Comparison of ENCODE assay signal across 12 cellular contexts in genomic region chr6:98844244-98845161, GRCh38. TPM values are rescaled to one million over a fixed set of nuclear protein-coding genes. Genes with fewer than 3 reads are reported as not detected.
DNase-seq lines count a peak whose midpoint lies in the region; ATAC-seq and TF ChIP-seq lines count a peak whose summit lies in the region.
"Had no signal": no experiment of that assay in that cellular context is flagged by ENCODE, and none has a peak within 500 bp of the region (broad histone marks: within the 10 kb centered on the region; RNA-seq: fewer than 3 reads in every experiment).

No MANE protein-coding gene starts in this region.

- peak overlapping the region; percentile 60 to 81 for H3K4me3 Mint-ChIP-seq in activated T-cell treated with anti-CD3 and anti-CD28 coated beads, Interleukin-2, amount 50 U/mL, for 72 hours

- no peak for ATAC-seq in activated T-cell treated with anti-CD3 and anti-CD28 coated beads, Interleukin-2, amount 50 U/mL, for 72 hours (replicated peaks in 1 of 2)
- ATAC-seq in GM18861 (IDR thresholded peaks at IDR 0.05; ENCODE audit: unreplicated experiment), result no peak

- H3K27me3 Mint-ChIP-seq in activated T-cell treated with anti-CD3 and anti-CD28 coated beads, Interleukin-2, amount 50 U/mL, for 72 hours (ENCODE audit: low read depth), result peaks cover 91% of the 10 kb centered on the region

- DNase-seq in activated T-cell treated with anti-CD3 and anti-CD28 coated beads, Interleukin-2, amount 50 U/mL, for 72 hours, result no peak
- DNase-seq in activated T-cell treated with anti-CD3 and anti-CD28 coated beads for 4 hours (no peak), SW480 (ENCODE audit: low spot score) (peak; percentile 9), iPS-NIHi11 (ENCODE audit: low spot score) (peak; percentile 19), substantia nigra (lab: John Stamatoyannopoulos, UW) (peak in 7 of 49 donors; percentile 29 to 68 (median 44)), erythroblast (lab: John Stamatoyannopoulos, UW) (no peak)
- no peak for DNase-seq in stimulated activated CD4-positive, alpha-beta T cell treated with anti-CD3 and anti-CD28 coated beads, Interleukin-2, amount 100 ng/mL, for 48 hours
- DNase-seq: DND-41, NCI-H524 treated with DMSO at 0.1 percent for 48 hours had no signal

- no peak overlapping the region for H3K27ac Mint-ChIP-seq in activated T-cell treated with anti-CD3 and anti-CD28 coated beads, Interleukin-2, amount 50 U/mL, for 72 hours

- H3K9me3 Mint-ChIP-seq in activated T-cell treated with anti-CD3 and anti-CD28 coated beads, Interleukin-2, amount 50 U/mL, for 72 hours, result no peaks in the 10 kb centered on the region

- peaks cover 23% of the 10 kb centered on the region for H3K4me1 Mint-ChIP-seq in activated T-cell treated with anti-CD3 and anti-CD28 coated beads, Interleukin-2, amount 50 U/mL, for 72 hours (ENCODE audit: low read depth)

- peak overlapping the region; percentile 79 for H3K27ac ChIP-seq in substantia nigra (ENCODE audit: low read depth, low read length, poor library complexity, severe bottlenecking)
- H3K27ac ChIP-seq: pancreas had no signal

- H3K36me3 Mint-ChIP-seq in activated T-cell treated with anti-CD3 and anti-CD28 coated beads, Interleukin-2, amount 50 U/mL, for 72 hours (ENCODE audit: insufficient read depth in 2 of 2), result no peaks in the 10 kb centered on the region

- no peak for TF ChIP-seq POLR2A in erythroblast (IDR thresholded peaks at IDR 0.05; ENCODE audit: low read length)

RNA-seq across cellular contexts. Expression of gene POU3F2, which starts 10.1 kb away (rescaled TPM):
- not detected for total RNA-seq in activated T-cell treated with anti-CD3 and anti-CD28 coated beads, Interleukin-2, amount 50 U/mL, for 72 hours
- total RNA-seq: bronchial epithelial cell, pancreas had no signal

Comparison
In these comparisons a context has a peak if more than half of its experiments do, and no peak if none do; other contexts are left out.
1. DNase-seq: peak in SW480 (single experiment) and iPS-NIHi11 (single experiment); none in activated T-cell treated with anti-CD3 and anti-CD28 coated beads, Interleukin-2, amount 50 U/mL, for 72 hours (0 of 2), activated T-cell treated with anti-CD3 and anti-CD28 coated beads for 4 hours (single experiment), erythroblast (0 of 2) and stimulated activated CD4-positive, alpha-beta T cell treated with anti-CD3 and anti-CD28 coated beads, Interleukin-2, amount 100 ng/mL, for 48 hours (0 of 2).